Comparison of ENCODE assay signal across 17 cellular contexts in genomic region chr5:126488362-126489065, GRCh38.
DNase-seq lines count a peak whose midpoint lies in the region; ATAC-seq, FAIRE-seq and TF ChIP-seq lines count a peak whose summit lies in the region.
"Had no signal": no experiment of that assay in that cellular context is flagged by ENCODE, and none has a peak within 500 bp of the region (broad histone marks: within the 10 kb centered on the region; RNA-seq: fewer than 3 reads in every experiment).

No MANE protein-coding gene starts in this region.

- TF ChIP-seq CTCF in mammary epithelial cell (conservative IDR thresholded peaks at IDR 0.05 in 1 of 2, IDR thresholded peaks at IDR 0.05 in 1 of 2; ENCODE audit: extremely low read depth in 1 of 2, insufficient read depth in 1 of 2, low read depth in 1 of 2, low read length in 2 of 2) = no peak

- H3K27me3 ChIP-seq in mammary epithelial cell (ENCODE audit: insufficient read depth, low read length) = no peaks in the 10 kb centered on the region

- dilution Hi-C loops in mammary epithelial cell (cut with HindIII; ENCODE audit: low sequenced_read_pairs) = no loop called here

- in situ Hi-C loops in mammary epithelial cell (cut with MboI; ENCODE audit: low sequenced_read_pairs in 2 of 2) = no loop called here

- H3K4me1 ChIP-seq in mammary epithelial cell (ENCODE audit: insufficient read depth, low read length) = peaks cover 2% of the 10 kb centered on the region

- H4K20me1 ChIP-seq in mammary epithelial cell (ENCODE audit: insufficient read depth, low read length) = no peaks in the 10 kb centered on the region

- no peak overlapping the region for H3K4me3 ChIP-seq in mammary epithelial cell (replicated peaks in 1 of 3; ENCODE audit: insufficient read depth in 1 of 3, low read depth in 2 of 3, low read length in 3 of 3)
- H3K4me3 ChIP-seq: coronary artery had no signal

- DNase-seq in DMS79 (lab: John Stamatoyannopoulos, UW) (peak; percentile 15), NCI-H2227 treated with DMSO at 0.1 percent for 48 hours (lab: John Stamatoyannopoulos, UW) (peak; percentile 85), retina (peak; percentile 58), cerebellum (ENCODE audit: low spot score) (no peak), mammary epithelial cell (no peak)
- DNase-seq: activated CD4-positive, alpha-beta T cell treated with anti-CD3 and anti-CD28 coated beads, Interleukin-2, amount 50 U/mL, for 1 hour; activated naive CD8-positive, alpha-beta T cell treated with anti-CD3 and anti-CD28 coated beads, Interleukin-2, amount 10 ng/mL, durations not matched to agents 7 days and 5 days; activated T-cell treated with anti-CD3 and anti-CD28 coated beads, Interleukin-2, amount 50 U/mL, for 4 hours; KG1; midbrain; NCI-H1092; stimulated activated naive CD4-positive, alpha-beta T cell treated with Interleukin-2 at 50 U/mL for 16 hours had no signal

- H3K27ac ChIP-seq in mammary epithelial cell (ENCODE audit: insufficient read depth, low read depth, low read length) = no peak overlapping the region

- FAIRE-seq in endometrium (lab: Jason Lieb, UNC) = peak; percentile 89
- FAIRE-seq: TTC549 had no signal

- no peak overlapping the region for H2AFZ ChIP-seq in mammary epithelial cell (ENCODE audit: low read depth, low read length)

- H3K9ac ChIP-seq in mammary epithelial cell (ENCODE audit: insufficient read depth, low read length) = no peak overlapping the region

- ATAC-seq in HG02870 (IDR thresholded peaks at IDR 0.05; ENCODE audit: unreplicated experiment) (no peak), GM21737 (IDR thresholded peaks at IDR 0.05; ENCODE audit: unreplicated experiment) (no peak)
- ATAC-seq: activated T-cell treated with anti-CD3 and anti-CD28 coated beads, Interleukin-2, amount 50 U/mL, for 4 hours had no signal

- intact Hi-C loops in mammary epithelial cell (cut with micrococcal nuclease) = no loop called here

- H3K36me3 ChIP-seq in mammary epithelial cell (ENCODE audit: insufficient read depth, low read length) = peaks cover 46% of the 10 kb centered on the region

- no peaks in the 10 kb centered on the region for H3K9me3 ChIP-seq in mammary epithelial cell (replicated peaks; ENCODE audit: insufficient read depth, low read length)

- BruUV-seq in mammary epithelial cell (replicated peaks; lab: Mats Ljungman, UMichigan) = no TSS peak

- no peaks in the 10 kb centered on the region for H3K79me2 ChIP-seq in mammary epithelial cell (ENCODE audit: insufficient read depth, low read length)

- CTCF ChIA-PET in mammary epithelial cell (lab: Charles Lee; ENCODE audit: low non-redundant PET) = no interaction called here

- WGBS in mammary epithelial cell (ENCODE audit: low coverage, missing lambda C conversion rate) = 68% methylated on average over 7 of the region's 7 CpGs

- H3K4me2 ChIP-seq in mammary epithelial cell (ENCODE audit: insufficient read depth, low read depth, low read length) = no peak overlapping the region

Comparison
In these comparisons a context has a peak if more than half of its experiments do, and no peak if none do; other contexts are left out.
1. DNase-seq: peak in DMS79 (single experiment), NCI-H2227 treated with DMSO at 0.1 percent for 48 hours (single experiment) and retina (single experiment); none in cerebellum (single experiment) and mammary epithelial cell (single experiment).